Comparison of ENCODE assay signal across 6 cellular contexts in the genomic region with DNA sequence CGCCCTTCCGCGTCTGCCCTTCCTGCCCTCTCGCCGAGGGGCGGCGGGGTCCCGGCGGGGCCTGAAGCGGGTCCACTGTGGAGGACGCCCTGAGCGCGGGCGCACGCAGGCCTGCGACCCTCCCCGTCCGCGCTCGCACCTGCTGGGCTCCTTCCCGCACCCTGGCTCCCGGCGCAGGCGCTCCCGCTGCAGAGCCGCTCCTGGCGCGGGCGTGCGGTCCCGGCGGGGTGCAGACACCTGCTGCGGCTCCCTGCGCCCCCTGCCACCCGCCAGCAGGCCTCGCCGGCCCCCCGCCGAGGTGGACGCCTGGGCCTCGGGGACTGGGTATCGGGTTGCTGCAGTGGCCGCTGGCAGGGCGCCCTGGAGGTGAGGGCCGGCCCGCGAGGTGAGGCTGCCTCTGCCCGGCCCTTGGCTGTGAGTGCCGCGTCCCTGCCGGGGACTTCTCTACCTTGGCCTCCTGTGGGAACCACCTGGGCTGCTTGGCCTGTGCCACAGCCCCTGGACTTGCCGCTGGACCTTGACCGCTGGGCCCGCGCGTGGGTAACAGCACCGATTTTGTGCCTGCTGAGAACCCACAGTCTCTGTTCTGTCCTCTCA. TPM values are rescaled to one million over a fixed set of nuclear protein-coding genes. Genes with fewer than 3 reads are reported as not detected.
A peak's percentile ranks its signal among the peaks of the same experiment; 100 is the strongest.
DNase-seq lines count a peak whose midpoint lies in the region; ATAC-seq and TF ChIP-seq lines count a peak whose summit lies in the region.

No MANE protein-coding gene starts in this region.

- no CpG with 5 or more reads among the region's 57 CpGs for WGBS in gastroesophageal sphincter (ENCODE audit: low coverage in 1 of 2), 2 donors

- no peak for TF ChIP-seq EP300 in gastroesophageal sphincter (IDR thresholded peaks at IDR 0.05)

- H3F3A ChIP-seq in OCI-LY1 (ENCODE audit: insufficient read depth, low read length) = no peaks in the 10 kb centered on the region

- H2AFZ ChIP-seq in OCI-LY1 (ENCODE audit: low read length) = no peak overlapping the region

- CTCF ChIA-PET in activated CD4-positive, alpha-beta T cell treated with anti-CD3 and anti-CD28 coated beads, Interleukin-2, amount 10 ng/mL, durations not matched to agents 7 days and 5 days (lab: Charles Lee) = no interaction called here

- H3K9ac ChIP-seq in OCI-LY1 (ENCODE audit: low read length) = peak overlapping the region; percentile 90

- H3K9me2 ChIP-seq in OCI-LY1 (ENCODE audit: low read depth, low read length) = no peaks in the 10 kb centered on the region

- no peaks in the 10 kb centered on the region for H4K20me1 ChIP-seq in OCI-LY1 (ENCODE audit: insufficient read depth, low read length)

- H3K27ac Mint-ChIP-seq in activated CD4-positive, alpha-beta T cell treated with anti-CD3 and anti-CD28 coated beads, Interleukin-2, amount 10 ng/mL, durations not matched to agents 7 days and 5 days = peak overlapping the region; percentile 72

- H3K4me2 ChIP-seq in OCI-LY1 (ENCODE audit: low read length) = peak overlapping the region; percentile 81

- H3K36me3 ChIP-seq in OCI-LY1 (ENCODE audit: insufficient read depth, low read length) = no peaks in the 10 kb centered on the region
- H3K36me3 ChIP-seq in gastroesophageal sphincter = no peaks in the 10 kb centered on the region

- H3K4me3 ChIP-seq in OCI-LY1 (ENCODE audit: low read depth, low read length, poor library complexity, severe bottlenecking) = peak overlapping the region; percentile 93
- H3K4me3 ChIP-seq in gastroesophageal sphincter = peak overlapping the region; percentile 77 to 96

- no peaks in the 10 kb centered on the region for H3K9me3 Mint-ChIP-seq in activated CD4-positive, alpha-beta T cell treated with anti-CD3 and anti-CD28 coated beads, Interleukin-2, amount 10 ng/mL, durations not matched to agents 7 days and 5 days

- H3K36me3 Mint-ChIP-seq in activated CD4-positive, alpha-beta T cell treated with anti-CD3 and anti-CD28 coated beads, Interleukin-2, amount 10 ng/mL, durations not matched to agents 7 days and 5 days (ENCODE audit: low read depth) = no peaks in the 10 kb centered on the region

- no peaks in the 10 kb centered on the region for H3K79me2 ChIP-seq in OCI-LY1 (ENCODE audit: insufficient read depth, low read length)

- POLR2A ChIA-PET in activated CD4-positive, alpha-beta T cell treated with anti-CD3 and anti-CD28 coated beads, Interleukin-2, amount 10 ng/mL, durations not matched to agents 7 days and 5 days (lab: Charles Lee) = no interaction called here

- peaks cover 26% of the 10 kb centered on the region for H3K4me1 Mint-ChIP-seq in activated CD4-positive, alpha-beta T cell treated with anti-CD3 and anti-CD28 coated beads, Interleukin-2, amount 10 ng/mL, durations not matched to agents 7 days and 5 days

- TF ChIP-seq CTCF in OCI-LY1 (IDR thresholded peaks at IDR 0.05; ENCODE audit: low read length) (no peak), gastroesophageal sphincter (IDR thresholded peaks at IDR 0.05) (no peak)

- TF ChIP-seq POLR2A in gastroesophageal sphincter (IDR thresholded peaks at IDR 0.05) = no peak

- peak overlapping the region; percentile 79 for H3K4me3 Mint-ChIP-seq in activated CD4-positive, alpha-beta T cell treated with anti-CD3 and anti-CD28 coated beads, Interleukin-2, amount 10 ng/mL, durations not matched to agents 7 days and 5 days

- ATAC-seq in gastroesophageal sphincter = peak; percentile 17
- no peak for ATAC-seq in HG03521 (IDR thresholded peaks at IDR 0.05; ENCODE audit: unreplicated experiment)

- H3K27me3 ChIP-seq in OCI-LY1 (ENCODE audit: insufficient read depth, low read length) = no peaks in the 10 kb centered on the region
- H3K27me3 ChIP-seq in gastroesophageal sphincter = no peaks in the 10 kb centered on the region

- DNase-seq in activated CD4-positive, alpha-beta T cell treated with anti-CD3 and anti-CD28 coated beads, Interleukin-2, amount 10 ng/mL, durations not matched to agents 7 days and 5 days = no peak
- DNase-seq in activated CD4-positive, alpha-beta T cell treated with anti-CD3 and anti-CD28 coated beads, Interleukin-2, amount 50 U/mL, for 48 hours = no peak
- DNase-seq in substantia nigra (lab: John Stamatoyannopoulos, UW) = peak in 2 of 49 donors; percentile 46 to 88

- peaks cover 40% of the 10 kb centered on the region for H3K4me1 ChIP-seq in OCI-LY1 (ENCODE audit: insufficient read depth, low read length, severe bottlenecking)
- H3K4me1 ChIP-seq in gastroesophageal sphincter = peaks cover 0 to 46% (median 20%) of the 10 kb centered on the region in 3 donors

- H3K27me3 Mint-ChIP-seq in activated CD4-positive, alpha-beta T cell treated with anti-CD3 and anti-CD28 coated beads, Interleukin-2, amount 10 ng/mL, durations not matched to agents 7 days and 5 days = no peaks in the 10 kb centered on the region

- H3K27ac ChIP-seq in OCI-LY1 (ENCODE audit: low read depth, low read length, poor library complexity, severe bottlenecking) = no peak overlapping the region
- H3K27ac ChIP-seq in gastroesophageal sphincter = peak overlapping the region; percentile 11 to 91 (median 84)
- peak overlapping the region; percentile 55 for H3K27ac ChIP-seq in substantia nigra (ENCODE audit: low read depth, low read length, poor library complexity, severe bottlenecking)

- H3K9me3 ChIP-seq in OCI-LY1 (ENCODE audit: low read length) = no peaks in the 10 kb centered on the region
- no peaks in the 10 kb centered on the region for H3K9me3 ChIP-seq in gastroesophageal sphincter

RNA-seq across cellular contexts. Expression of gene ARRDC1, which starts 0.6 kb away (rescaled TPM):
- 10 to 100 TPM; 52.4 to 64.2 TPM for total RNA-seq in activated CD4-positive, alpha-beta T cell treated with anti-CD3 and anti-CD28 coated beads, Interleukin-2, amount 10 ng/mL, durations not matched to agents 7 days and 5 days
- 10 to 100 TPM; 16.0 to 25.1 (median 21.9) TPM for total RNA-seq in gastroesophageal sphincter

RNA-seq across cellular contexts. Expression of gene EHMT1, which starts 12.7 kb away (rescaled TPM):
- 100 to 1,000 TPM; 100 to 110 TPM for total RNA-seq in activated CD4-positive, alpha-beta T cell treated with anti-CD3 and anti-CD28 coated beads, Interleukin-2, amount 10 ng/mL, durations not matched to agents 7 days and 5 days
- 10 to 100 TPM; 49.2 to 79.7 (median 64.7) TPM for total RNA-seq in gastroesophageal sphincter

RNA-seq across cellular contexts. Expression of gene ZMYND19, which starts 15.8 kb away (rescaled TPM):
- total RNA-seq in activated CD4-positive, alpha-beta T cell treated with anti-CD3 and anti-CD28 coated beads, Interleukin-2, amount 10 ng/mL, durations not matched to agents 7 days and 5 days = 10 to 100 TPM; 24.7 to 26.5 TPM
- 10 to 100 TPM in 2 of 4 donors, 1 to 10 TPM in 2; 9.5 to 17.1 (median 13.2) TPM for total RNA-seq in gastroesophageal sphincter

RNA-seq across cellular contexts. Expression of gene DPH7, which starts 27.4 kb away (rescaled TPM):
- 10 to 100 TPM; 31.1 to 34.4 TPM for total RNA-seq in activated CD4-positive, alpha-beta T cell treated with anti-CD3 and anti-CD28 coated beads, Interleukin-2, amount 10 ng/mL, durations not matched to agents 7 days and 5 days
- total RNA-seq in gastroesophageal sphincter = 10 to 100 TPM; 17.6 to 43.6 (median 27.8) TPM

RNA-seq across cellular contexts. Expression of gene MRPL41, which starts 54.4 kb away (rescaled TPM):
- total RNA-seq in activated CD4-positive, alpha-beta T cell treated with anti-CD3 and anti-CD28 coated beads, Interleukin-2, amount 10 ng/mL, durations not matched to agents 7 days and 5 days = 10 to 100 TPM; 30.2 to 37.1 TPM
- 10 to 100 TPM; 46.5 to 65.1 (median 55.8) TPM for total RNA-seq in gastroesophageal sphincter
